ENCODE assay signal across 10 cellular contexts in the genomic region with DNA sequence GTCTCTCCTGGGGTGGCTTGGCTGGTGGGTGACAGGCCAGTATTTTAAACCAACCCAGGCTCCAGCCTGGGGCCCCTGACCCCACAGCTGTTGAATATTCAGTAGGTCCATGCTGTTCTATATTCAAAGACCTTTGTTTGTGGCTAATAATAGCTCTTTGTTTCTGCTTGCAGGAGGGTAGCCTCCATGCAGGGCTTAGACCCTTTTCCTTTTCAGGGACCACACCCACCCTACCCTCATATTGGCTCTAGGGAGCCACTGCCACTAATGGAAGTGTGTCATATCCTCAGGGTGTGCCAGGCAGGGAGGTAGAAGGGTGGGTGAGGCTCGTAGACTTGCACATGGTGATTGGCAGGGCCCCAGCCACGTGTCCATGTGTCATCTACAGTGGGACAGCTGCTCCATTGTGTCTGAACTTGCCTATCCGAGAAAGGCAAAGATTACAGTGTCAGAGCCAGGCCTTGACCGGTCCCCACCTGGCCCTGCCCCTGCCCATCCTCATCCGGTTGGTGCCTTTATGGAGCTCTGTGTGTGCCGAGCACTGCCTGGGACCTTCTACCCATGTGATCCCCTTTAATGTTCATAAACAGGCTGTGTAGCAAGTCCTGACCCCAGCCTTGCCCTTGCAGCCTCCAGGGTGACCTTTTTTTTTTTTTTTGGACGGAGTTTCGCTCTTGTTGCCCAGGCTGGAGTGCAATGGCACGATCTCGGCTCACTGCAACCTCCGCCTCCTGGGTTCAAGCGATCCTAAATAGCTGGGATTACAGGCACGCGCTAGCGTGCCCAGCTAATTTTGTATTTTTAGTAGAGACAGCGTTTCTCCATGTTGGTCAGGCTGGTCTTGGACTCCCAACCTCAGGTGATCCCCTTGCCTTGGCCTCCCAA. TPM values are rescaled to one million over a fixed set of nuclear protein-coding genes. Genes with fewer than 3 reads are reported as not detected.
DNase-seq lines count a peak whose midpoint lies in the region; ATAC-seq and TF ChIP-seq lines count a peak whose summit lies in the region.
"Had no signal": no experiment of that assay in that cellular context is flagged by ENCODE, and none has a peak within 500 bp of the region (broad histone marks: within the 10 kb centered on the region; RNA-seq: fewer than 3 reads in every experiment).

No MANE protein-coding gene starts in this region.

- H3K9me3 ChIP-seq in PC-3 (ENCODE audit: low read length): no peaks in the 10 kb centered on the region
- H3K9me3 ChIP-seq in mucosa of rectum (ENCODE audit: control insufficient read depth in 2 of 2, low read length in 2 of 2): peaks cover 2 to 4% of the 10 kb centered on the region in 2 donors

- H3K9me2 ChIP-seq in PC-3 (replicated peaks; ENCODE audit: low read length): no peaks in the 10 kb centered on the region

- H3K4me1 ChIP-seq in PC-3 (ENCODE audit: insufficient read depth, low read length) (peaks cover 58% of the 10 kb centered on the region), mucosa of rectum (ENCODE audit: control insufficient read depth in 2 of 2, insufficient read depth in 2 of 2, low read length in 2 of 2) (peaks cover 6 to 7% of the 10 kb centered on the region in 2 donors)

- peak overlapping the region; percentile 100 for H3K27ac ChIP-seq in PC-3 (ENCODE audit: low read length)
- peak overlapping the region; percentile 48 to 80 for H3K27ac ChIP-seq in mucosa of rectum (ENCODE audit: low read depth in 2 of 2, low read length in 2 of 2)

- peak; percentile 82 for ATAC-seq in PC-3

- H4K20me1 ChIP-seq in PC-3 (ENCODE audit: low read length): no peaks in the 10 kb centered on the region

- peaks cover 7% of the 10 kb centered on the region for H3F3A ChIP-seq in PC-3 (ENCODE audit: low read length, unreplicated experiment)

- DNase-seq in AG10803 (ENCODE audit: low read depth) (peak; percentile 10), PC-3 (peak; percentile 97), epithelial cell of esophagus (ENCODE audit: low read depth) (peak; percentile 98), islet precursor cell (no peak), GM19238 (ENCODE audit: insufficient read length, low spot score) (no peak), T-helper 9 cell (no peak)
- no peak for DNase-seq in stimulated activated naive CD4-positive, alpha-beta T cell (lab: John Stamatoyannopoulos, UW)
- DNase-seq: CD4-positive, alpha-beta memory T cell; NK-92 treated with Interleukin-12 subunit alpha and Interleukin-12 subunit beta, amount 100 ng/mL, for 24 hours had no signal

- POLR2A ChIA-PET in PC-3 (lab: Charles Lee; ENCODE audit: unreplicated experiment): interaction anchor here (0.6 to 1.4 kb wide), 4 partner anchors 13 to 131 kb away, joined by 3 to 8 read pairs (median 4); no protein-coding TSS in a partner anchor

- H3K27me3 ChIP-seq in PC-3 (ENCODE audit: low read length) (no peaks in the 10 kb centered on the region), mucosa of rectum (ENCODE audit: control insufficient read depth in 2 of 2, insufficient read depth in 2 of 2, low read length in 2 of 2) (no peaks in the 10 kb centered on the region)

- CTCF ChIA-PET in PC-3 (lab: Charles Lee): interaction anchor here (0.6 to 1.4 kb wide), 3 partner anchors 14 to 22 kb away, joined by 4 to 7 read pairs (median 5); a partner anchor contains a TSS

- TF ChIP-seq CTCF in AG10803 (conservative IDR thresholded peaks at IDR 0.05; ENCODE audit: low read length) (no peak), PC-3 (conservative IDR thresholded peaks at IDR 0.05; ENCODE audit: low read depth, low read length) (no peak), epithelial cell of esophagus (IDR thresholded peaks at IDR 0.05; ENCODE audit: insufficient read depth, low read depth, low read length, missing control alignments) (no peak)

- H3K9ac ChIP-seq in PC-3 (ENCODE audit: low read length) (peak overlapping the region; percentile 95), mucosa of rectum (ENCODE audit: low read depth in 1 of 2, low read length in 2 of 2) (peak overlapping the region in 1 of 2 donors; percentile 17)

- no peak overlapping the region for H2AFZ ChIP-seq in PC-3 (ENCODE audit: low read length)

- no peak overlapping the region for H3K4me3 ChIP-seq in AG10803 (ENCODE audit: low read length)
- no peak overlapping the region for H3K4me3 ChIP-seq in PC-3 (ENCODE audit: low read length)
- H3K4me3 ChIP-seq in epithelial cell of esophagus (ENCODE audit: low read length): no peak overlapping the region
- no peak overlapping the region for H3K4me3 ChIP-seq in mucosa of rectum (ENCODE audit: low read length in 2 of 2)

- H3K79me2 ChIP-seq in PC-3 (ENCODE audit: low read length): peaks cover 27% of the 10 kb centered on the region

- peak overlapping the region; percentile 59 for H3K4me2 ChIP-seq in PC-3 (ENCODE audit: low read length)

- peaks cover 17% of the 10 kb centered on the region for H3K36me3 ChIP-seq in PC-3 (ENCODE audit: low read depth, low read length)
- peaks cover 4 to 10% of the 10 kb centered on the region in 2 donors for H3K36me3 ChIP-seq in mucosa of rectum (ENCODE audit: control insufficient read depth in 2 of 2, insufficient read depth in 2 of 2, low read length in 2 of 2)

- TSS peak; percentile 66 for BruUV-seq in PC-3 (replicated peaks; lab: Mats Ljungman, UMichigan)

- intact Hi-C loops in PC-3 (cut with micrococcal nuclease): loop anchor here (1.0 kb wide), 1 partner anchor 13 kb away; no protein-coding TSS in a partner anchor

RNA-seq across cellular contexts. Expression of a gene that starts 22.1 kb away (rescaled TPM):
- total RNA-seq in PC-3 (2014; rRNA removed): 5.3 and 6.9 TPM in 2 replicates
- total RNA-seq: CD4-positive, alpha-beta memory T cell had no signal

Comparison
In these comparisons a context has a peak if more than half of its experiments do, and no peak if none do; other contexts are left out.
1. DNase-seq: peak in AG10803 (single experiment), PC-3 (single experiment) and epithelial cell of esophagus (single experiment); none in islet precursor cell (single experiment), GM19238 (single experiment), T-helper 9 cell (single experiment) and stimulated activated naive CD4-positive, alpha-beta T cell (0 of 6).